8 cellular contexts compared by ENCODE assay signal in genomic region chr22:35409783-35410662, GRCh38. TPM values are rescaled to one million over a fixed set of nuclear protein-coding genes. Genes with fewer than 3 reads are reported as not detected.
DNase-seq lines count a peak whose midpoint lies in the region; ATAC-seq, FAIRE-seq and TF ChIP-seq lines count a peak whose summit lies in the region.

No MANE protein-coding gene starts in this region.

- WGBS in heart left ventricle, 4 donors, result 85 to 88% (median 87%) methylated on average over 16 of the region's 16 CpGs

- no peak overlapping the region for H3K9ac ChIP-seq in kidney (ENCODE audit: low read length in 2 of 2)

- intact Hi-C loops in heart left ventricle (cut with DNase I), result loop anchor here in 1 of 10 donors (5.0 kb wide), 1 partner anchor 58 kb away; no protein-coding TSS in a partner anchor
- intact Hi-C loops in kidney (cut with DNase I), result no loop called here

- TF ChIP-seq CTCF in NB4 (IDR thresholded peaks at IDR 0.05; ENCODE audit: low read depth, low read length) (no peak), heart left ventricle (IDR thresholded peaks at IDR 0.05) (no peak), kidney (IDR thresholded peaks at IDR 0.05; ENCODE audit: borderline replicate concordance, extremely low read depth, insufficient read depth) (no peak)

- H3K4me1 ChIP-seq in heart left ventricle, result peaks cover 0 to 45% (median 0%) of the 10 kb centered on the region in 12 donors
- no peaks in the 10 kb centered on the region for H3K4me1 ChIP-seq in kidney (ENCODE audit: control insufficient read depth in 1 of 2, insufficient read depth in 1 of 2, low read depth in 1 of 2, low read length in 2 of 2)

- peak overlapping the region in 3 of 12 donors; percentile 22 to 78 (median 34) for H3K27ac ChIP-seq in heart left ventricle
- no peak overlapping the region for H3K27ac ChIP-seq in kidney (ENCODE audit: low read depth in 2 of 2, low read length in 2 of 2)

- H3K4me3 ChIP-seq in NB4 (ENCODE audit: low read depth, low read length), result no peak overlapping the region
- H3K4me3 ChIP-seq in heart left ventricle, result no peak overlapping the region
- H3K4me3 ChIP-seq in kidney (ENCODE audit: low read length in 2 of 2), result no peak overlapping the region

- H3K36me3 ChIP-seq in heart left ventricle (peaks cover 0 to 97% (median 85%) of the 10 kb centered on the region in 9 donors), kidney (ENCODE audit: control insufficient read depth in 1 of 2, insufficient read depth in 2 of 2, low read length in 2 of 2) (peaks cover 20 to 25% of the 10 kb centered on the region in 2 donors)

- no peaks in the 10 kb centered on the region for H3K27me3 ChIP-seq in heart left ventricle

- peak; percentile 66 for ATAC-seq in GM18505 (IDR thresholded peaks at IDR 0.05; ENCODE audit: unreplicated experiment)
- peak; percentile 76 for ATAC-seq in GM21723 (IDR thresholded peaks at IDR 0.05; ENCODE audit: unreplicated experiment)
- ATAC-seq in heart left ventricle, result peak in 3 of 4 donors; percentile 46 to 78 (median 63)

- TF ChIP-seq POLR2A in GM18505 (IDR thresholded peaks at IDR 0.05; ENCODE audit: borderline replicate concordance, extremely low read depth, insufficient read depth, insufficient read length) (no peak), NB4 (IDR thresholded peaks at IDR 0.05; ENCODE audit: extremely low read depth, insufficient read length) (no peak), heart left ventricle (IDR thresholded peaks at IDR 0.05) (no peak)

- FAIRE-seq in kidney (lab: Jason Lieb, UNC), result no peak

- H3K9me3 ChIP-seq in heart left ventricle, result no peaks in the 10 kb centered on the region
- no peaks in the 10 kb centered on the region for H3K9me3 ChIP-seq in kidney (ENCODE audit: control insufficient read depth in 1 of 2, low read length in 2 of 2)

- DNase-seq in NB4 (ENCODE audit: low read depth), result peak; percentile 93
- DNase-seq in heart left ventricle, result peak in 4 of 5 donors; percentile 40 to 65 (median 46)
- DNase-seq in DMS114 treated with DMSO at 0.1 percent for 48 hours (lab: John Stamatoyannopoulos, UW; ENCODE audit: unreplicated experiment), result no peak
- DNase-seq in 8988T, result no peak
- no peak for DNase-seq in DMS153 treated with DMSO at 0.1 percent for 48 hours (lab: John Stamatoyannopoulos, UW; ENCODE audit: unreplicated experiment)
- DNase-seq in kidney, result no peak

RNA-seq across cellular contexts. Expression of gene MCM5, which starts 10.1 kb away (rescaled TPM):
- total RNA-seq in heart left ventricle (10 to 100 TPM in 5 of 9 donors, 1 to 10 TPM in 4; 7.3 to 30.2 (median 12.3) TPM), kidney (26.4 TPM)
- polyA plus RNA-seq in heart left ventricle (10 to 100 TPM in 1 of 2 donors, 1 to 10 TPM in 1; 5.9 to 14.0 TPM), kidney (ENCODE audit: insufficient read depth, low read depth, low replicate concordance) (10.2 TPM)

RNA-seq across cellular contexts. Expression of gene HMOX1, which starts 29.1 kb away (rescaled TPM):
- total RNA-seq in heart left ventricle (100 to 1,000 TPM in 1 of 9 donors, 10 to 100 TPM in 2, 1 to 10 TPM in 6; 2.6 to 126 (median 5.2) TPM), kidney (37.7 TPM)
- polyA plus RNA-seq in heart left ventricle (1 to 10 TPM; 2.4 to 4.8 TPM), kidney (ENCODE audit: insufficient read depth, low read depth, low replicate concordance) (234 TPM)

Comparison
In these comparisons a context has a peak if more than half of its experiments do, and no peak if none do; other contexts are left out.
1. DNase-seq: peak in NB4 (single experiment) and heart left ventricle (4 of 5); none in DMS114 treated with DMSO at 0.1 percent for 48 hours (single experiment), 8988T (single experiment), DMS153 treated with DMSO at 0.1 percent for 48 hours (single experiment) and kidney (single experiment).
2. Peak in every context shown above with its lines, with median percentiles within 50 percentile points of each other: ATAC-seq.